In the genomic region with DNA sequence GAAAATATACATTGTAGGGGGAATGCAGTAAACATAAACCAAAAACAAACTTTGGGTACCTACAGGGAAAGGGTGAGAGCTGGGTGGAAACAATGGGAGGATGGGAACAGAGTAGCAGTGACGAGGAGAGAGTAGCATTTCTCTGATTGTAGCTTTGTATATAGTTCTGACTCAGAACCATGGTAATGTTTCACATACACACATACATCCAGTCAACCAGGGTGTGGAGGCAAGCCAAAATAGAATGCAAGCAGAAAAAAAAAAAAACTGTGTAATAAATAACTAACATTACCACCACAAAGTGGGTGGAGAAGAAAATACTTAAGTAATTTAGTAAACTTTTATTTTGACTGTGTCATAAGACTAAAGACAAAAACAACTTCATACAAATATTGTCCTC, we compare ENCODE assay signal across 10 cellular contexts.
DNase-seq lines count a peak whose midpoint lies in the region; ATAC-seq and TF ChIP-seq lines count a peak whose summit lies in the region.
"Had no signal": no experiment of that assay in that cellular context is flagged by ENCODE, and none has a peak within 500 bp of the region (broad histone marks: within the 10 kb centered on the region; RNA-seq: fewer than 3 reads in every experiment).

No MANE protein-coding gene starts in this region.

- ATAC-seq in GM21381 (IDR thresholded peaks at IDR 0.05; ENCODE audit: unreplicated experiment): peak; percentile 80
- peak; percentile 60 for ATAC-seq in HG03108 (IDR thresholded peaks at IDR 0.05; ENCODE audit: unreplicated experiment)
- ATAC-seq in HG03025 (IDR thresholded peaks at IDR 0.05; ENCODE audit: low FRiP score, unreplicated experiment): no peak

- DNase-seq in GM13977 (ENCODE audit: low spot score) (peak; percentile 56), fibroblast of gingiva (ENCODE audit: low read depth) (peak; percentile 34), DMS 273 treated with DMSO at 0.1 percent for 48 hours (lab: John Stamatoyannopoulos, UW) (no peak), GF-D8 (lab: John Stamatoyannopoulos, UW) (no peak), NOMO-1 treated with DMSO at 0.1 percent for 48 hours (lab: John Stamatoyannopoulos, UW; ENCODE audit: unreplicated experiment) (no peak)
- DNase-seq: activated naive CD4-positive, alpha-beta T cell treated with anti-CD3 and anti-CD28 coated beads, Interleukin-2, amount 10 ng/mL, durations not matched to agents 7 days and 5 days; GOT3 had no signal

- no peak for TF ChIP-seq CTCF in GM13977 (IDR thresholded peaks at IDR 0.05; ENCODE audit: extremely low read depth, insufficient read depth, missing control alignments)

- in situ Hi-C loops in GM13977 (cut with MboI; ENCODE audit: low pct_unique_long_range_greater_than_20kb, low sequenced_read_pairs, unreplicated experiment): no loop called here

Comparison
In these comparisons a context has a peak if more than half of its experiments do, and no peak if none do; other contexts are left out.
1. DNase-seq: peak in GM13977 (single experiment) and fibroblast of gingiva (single experiment); none in DMS 273 treated with DMSO at 0.1 percent for 48 hours (single experiment), GF-D8 (single experiment) and NOMO-1 treated with DMSO at 0.1 percent for 48 hours (single experiment).